Comparison of ENCODE assay signal across 8 cellular contexts in the genomic region with DNA sequence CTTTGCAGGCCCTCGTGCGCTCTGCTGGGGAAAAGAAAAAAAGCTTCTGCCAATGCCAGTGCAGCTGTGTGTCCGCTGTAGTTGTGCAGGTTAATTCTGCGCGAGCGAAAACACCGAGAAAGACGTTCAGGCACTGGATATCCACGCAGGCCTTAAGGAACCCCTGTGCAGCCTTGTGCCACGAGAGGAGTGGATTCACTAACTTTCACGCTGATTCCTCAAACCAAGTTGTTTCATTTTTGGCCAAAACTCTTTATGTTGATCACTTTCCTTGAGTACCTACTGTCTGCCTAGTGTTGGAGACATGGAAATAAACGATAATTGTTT. TPM values are rescaled to one million over a fixed set of nuclear protein-coding genes. Genes with fewer than 3 reads are reported as not detected.
DNase-seq lines count a peak whose midpoint lies in the region; FAIRE-seq and TF ChIP-seq lines count a peak whose summit lies in the region.

No MANE protein-coding gene starts in this region.

- H3K36me3 ChIP-seq in NT2/D1 (ENCODE audit: insufficient read depth, insufficient read length, low read length) (peaks cover 14% of the 10 kb centered on the region), fibroblast of lung (ENCODE audit: control insufficient read depth, insufficient read depth, low read length) (no peaks in the 10 kb centered on the region)

- peaks cover 8% of the 10 kb centered on the region for H3K4me1 ChIP-seq in NT2/D1 (ENCODE audit: insufficient read depth, insufficient read length)
- H3K4me1 ChIP-seq in fibroblast of lung (ENCODE audit: control insufficient read depth, extremely low read depth, insufficient read depth, low read length): peaks cover 18% of the 10 kb centered on the region

- H3K27ac ChIP-seq in fibroblast of lung (ENCODE audit: insufficient read depth, low read length): peak overlapping the region; percentile 51

- no peaks in the 10 kb centered on the region for H3K9me3 Mint-ChIP-seq in Calu3 (ENCODE audit: low read depth, unreplicated experiment)

- no peak for TF ChIP-seq CTCF in Calu3 (IDR thresholded peaks at IDR 0.05; ENCODE audit: unreplicated experiment)
- no peak for TF ChIP-seq CTCF in fibroblast of lung (conservative IDR thresholded peaks at IDR 0.05 in 1 of 2, IDR thresholded peaks at IDR 0.05 in 1 of 2; ENCODE audit: low read depth in 1 of 2, low read length in 2 of 2)
- TF ChIP-seq CTCF in D721Med (IDR thresholded peaks at IDR 0.05; ENCODE audit: insufficient read depth, missing control alignments): no peak

- no peak for DNase-seq in Calu3
- no peak for DNase-seq in NT2/D1 (ENCODE audit: low read depth, low spot score)
- DNase-seq in fibroblast of lung (ENCODE audit: low read depth in 2 of 2): peak in 1 of 2 donors; percentile 73
- DNase-seq in pons (ENCODE audit: low spot score): peak; percentile 60
- DNase-seq in SK-N-DZ (ENCODE audit: low spot score): no peak
- no peak for DNase-seq in D721Med (ENCODE audit: insufficient read length, low spot score)
- no peak for DNase-seq in NCI-H69 (lab: John Stamatoyannopoulos, UW)
- DNase-seq in stimulated activated CD4-positive, alpha-beta T cell treated with anti-CD3 and anti-CD28 coated beads, Interleukin-4, amount 100 ng/mL, for 24 hours: no peak

- H3K27me3 Mint-ChIP-seq in Calu3 (ENCODE audit: unreplicated experiment): no peaks in the 10 kb centered on the region

- no peaks in the 10 kb centered on the region for H3K4me1 Mint-ChIP-seq in Calu3 (ENCODE audit: low read depth, unreplicated experiment)

- H3K9me3 ChIP-seq in NT2/D1 (ENCODE audit: insufficient read depth, low read length) (no peaks in the 10 kb centered on the region), fibroblast of lung (ENCODE audit: control insufficient read depth, insufficient read depth, low read depth, low read length) (no peaks in the 10 kb centered on the region)

- H3K9ac ChIP-seq in NT2/D1 (ENCODE audit: insufficient read length, low read depth) (peak overlapping the region; percentile 98), fibroblast of lung (ENCODE audit: insufficient read depth, low read length) (peak overlapping the region; percentile 64)

- H3K27me3 ChIP-seq in NT2/D1 (ENCODE audit: insufficient read depth, insufficient read length) (no peaks in the 10 kb centered on the region), fibroblast of lung (ENCODE audit: control insufficient read depth, insufficient read depth, low read length) (no peaks in the 10 kb centered on the region)

- H3K4me3 Mint-ChIP-seq in Calu3 (ENCODE audit: low read depth, unreplicated experiment): no peak overlapping the region

- CTCF ChIA-PET in Calu3 (lab: Charles Lee): no interaction called here

- H3K4me2 ChIP-seq in fibroblast of lung (ENCODE audit: extremely low read depth, insufficient read depth, low read length): peak overlapping the region; percentile 87

- H3K79me2 ChIP-seq in fibroblast of lung (ENCODE audit: control insufficient read depth, insufficient read depth, low read length): peaks cover 42% of the 10 kb centered on the region

- peak overlapping the region; percentile 77 for H2AFZ ChIP-seq in fibroblast of lung (ENCODE audit: low read length)

- H3K27ac Mint-ChIP-seq in Calu3 (ENCODE audit: unreplicated experiment): no peak overlapping the region

- intact Hi-C loops in Calu3 (cut with micrococcal nuclease; ENCODE audit: unreplicated experiment): no loop called here

- TSS peak; percentile 88 for BruUV-seq in Calu3 (replicated peaks; lab: Mats Ljungman, UMichigan)

- H3K36me3 Mint-ChIP-seq in Calu3 (ENCODE audit: insufficient read depth, unreplicated experiment): peaks cover 18% of the 10 kb centered on the region

- peaks cover 4% of the 10 kb centered on the region for H4K20me1 ChIP-seq in fibroblast of lung (ENCODE audit: control insufficient read depth, extremely low read depth, insufficient read depth, low read length)

- FAIRE-seq in D721Med (lab: Jason Lieb, UNC): no peak

- H3K4me3 ChIP-seq in NT2/D1 (ENCODE audit: insufficient read length, low read depth) (peak overlapping the region; percentile 72), fibroblast of lung (replicated peaks in 1 of 4; ENCODE audit: control extremely low read depth in 1 of 4, insufficient read depth in 1 of 4, low read depth in 3 of 4, low read length in 4 of 4) (peak overlapping the region; percentile 17 to 71 (median 50))

RNA-seq across cellular contexts. Expression of a gene that starts 0.6 kb away (rescaled TPM):
- total RNA-seq in Calu3 (2022): 30.8 and 31.2 TPM in 2 replicates
- total RNA-seq in fibroblast of lung: 3.9 and 5.6 TPM in 2 replicates
- polyA plus RNA-seq in fibroblast of lung: 7.5 and 12.5 TPM in 2 replicates
- polyA plus RNA-seq in fibroblast of lung (2012): 12.5 and 15.7 TPM in 2 replicates
- 19.7 and 23.8 TPM in 2 replicates for polyA minus RNA-seq in fibroblast of lung (ENCODE audit: low replicate concordance)
- 5.2 TPM in 2 replicates for polyA plus RNA-seq in SK-N-DZ (2014; cell fraction: cytosol; rRNA removed)
- 6.7 and 23.3 TPM in 2 replicates for polyA plus RNA-seq in SK-N-DZ (2014; cell fraction: nucleus; rRNA removed)
